15 cellular contexts compared by ENCODE assay signal in genomic region chr5:17878541-17878940, GRCh38.
DNase-seq lines count a peak whose midpoint lies in the region; ATAC-seq and TF ChIP-seq lines count a peak whose summit lies in the region.
"Had no signal": no experiment of that assay in that cellular context is flagged by ENCODE, and none has a peak within 500 bp of the region (broad histone marks: within the 10 kb centered on the region; RNA-seq: fewer than 3 reads in every experiment).

No MANE protein-coding gene starts in this region.

- DNase-seq in adipocyte (ENCODE audit: low read depth): peak; percentile 47
- peak; percentile 29 for DNase-seq in astrocyte of the spinal cord (ENCODE audit: low read depth, low spot score)
- DNase-seq in iris pigment epithelial cell (ENCODE audit: low read depth): peak; percentile 20
- no peak for DNase-seq in ascending aorta (ENCODE audit: low spot score in 2 of 2)
- no peak for DNase-seq in foreskin keratinocyte
- DNase-seq: C1 segment of cervical spinal cord; Caco-2; CD4-positive, CD25-positive, alpha-beta regulatory T cell; CD8-positive, alpha-beta T cell; DMS153; DND-41; GOT3; HFFc6 had no signal

- H3K9ac ChIP-seq in adipocyte (ENCODE audit: low read length): no peak overlapping the region

- H3K4me3 ChIP-seq in adipocyte (ENCODE audit: low read length): no peak overlapping the region
- no peak overlapping the region for H3K4me3 ChIP-seq in astrocyte of the spinal cord (ENCODE audit: low read depth, low read length)
- no peak overlapping the region for H3K4me3 ChIP-seq in ascending aorta
- H3K4me3 ChIP-seq: HAP-1 had no signal

- TF ChIP-seq CTCF in astrocyte of the spinal cord (IDR thresholded peaks at IDR 0.05; ENCODE audit: low read depth, low read length): no peak
- TF ChIP-seq CTCF in ascending aorta (IDR thresholded peaks at IDR 0.05): no peak
- TF ChIP-seq CTCF in foreskin keratinocyte (conservative IDR thresholded peaks at IDR 0.05): no peak

- no peaks in the 10 kb centered on the region for H3K27me3 ChIP-seq in adipocyte (replicated peaks; ENCODE audit: control insufficient read depth, insufficient read depth, low read length)
- no peaks in the 10 kb centered on the region for H3K27me3 ChIP-seq in ascending aorta
- H3K27me3 ChIP-seq in foreskin keratinocyte: no peaks in the 10 kb centered on the region

- intact Hi-C loops in ascending aorta (cut with DNase I): no loop called here

- H3K9me3 ChIP-seq in adipocyte (ENCODE audit: control insufficient read depth, low read length) (no peaks in the 10 kb centered on the region), ascending aorta (no peaks in the 10 kb centered on the region)
- H3K9me3 ChIP-seq: Caco-2, HAP-1 had no signal

- H3K27ac ChIP-seq in ascending aorta (no peak overlapping the region), foreskin keratinocyte (no peak overlapping the region)

- in situ Hi-C loops in astrocyte of the spinal cord (cut with HindIII; ENCODE audit: low sequenced_read_pairs): no loop called here

- H3K36me3 ChIP-seq in adipocyte (ENCODE audit: control insufficient read depth, insufficient read depth, low read length, severe bottlenecking) (no peaks in the 10 kb centered on the region), ascending aorta (no peaks in the 10 kb centered on the region)
- H3K36me3 ChIP-seq: HAP-1 had no signal

- no peak for ATAC-seq in GM21825 (IDR thresholded peaks at IDR 0.05; ENCODE audit: unreplicated experiment)
- no peak for ATAC-seq in foreskin keratinocyte
- ATAC-seq: CD8-positive, alpha-beta T cell had no signal

- H3K4me1 ChIP-seq in adipocyte (ENCODE audit: control insufficient read depth, insufficient read depth, low read length) (no peaks in the 10 kb centered on the region), ascending aorta (no peaks in the 10 kb centered on the region), foreskin keratinocyte (peaks cover 10% of the 10 kb centered on the region)
- H3K4me1 ChIP-seq: Caco-2, HAP-1 had no signal

Comparison
In these comparisons a context has a peak if more than half of its experiments do, and no peak if none do; other contexts are left out.
1. DNase-seq: peak in adipocyte (single experiment), astrocyte of the spinal cord (single experiment) and iris pigment epithelial cell (single experiment); none in ascending aorta (0 of 2) and foreskin keratinocyte (0 of 2).